In genomic region chr1:93620841-93621210, GRCh38 we compare ENCODE assay signal across 16 cellular contexts.
A peak's percentile ranks its signal among the peaks of the same experiment; 100 is the strongest.
DNase-seq lines count a peak whose midpoint lies in the region; ATAC-seq and TF ChIP-seq lines count a peak whose summit lies in the region.
"Had no signal": no experiment of that assay in that cellular context is flagged by ENCODE, and none has a peak within 500 bp of the region (broad histone marks: within the 10 kb centered on the region; RNA-seq: fewer than 3 reads in every experiment).

No MANE protein-coding gene starts in this region.

- CTCF ChIA-PET in SK-N-SH (lab: Yijun Ruan, JAX), result interaction anchor here (2.1 to 28.6 kb wide), 5 partner anchors 10 to 224 kb away, joined by 6 to 591 read pairs (median 19); partner anchors contain the start of gene FNBP1L

- H3K4me1 ChIP-seq in right atrium auricular region (peaks cover 0 to 67% of the 10 kb centered on the region in 2 donors), right cardiac atrium (ENCODE audit: control insufficient read depth, insufficient read depth, low read length) (peaks cover 34% of the 10 kb centered on the region), SK-N-SH (ENCODE audit: control insufficient read depth in 1 of 2, insufficient read depth in 2 of 2, low read depth in 1 of 2, low read length in 1 of 2) (peaks cover 77 to 84% of the 10 kb centered on the region in 2 experiments)

- H3K4me3 Mint-ChIP-seq in glutamatergic neuron (ENCODE audit: unreplicated experiment) (no peak overlapping the region), progenitor cell of endocrine pancreas (ENCODE audit: low read depth) (no peak overlapping the region)
- H3K4me3 Mint-ChIP-seq: activated CD8-positive, alpha-beta T cell treated with anti-CD3 and anti-CD28 coated beads, Interleukin-2, amount 10 ng/mL, durations not matched to agents 7 days and 5 days; stimulated activated naive CD8-positive, alpha-beta T cell treated with anti-CD3 and anti-CD28 coated beads, Interleukin-15, Interleukin-2, amounts not matched to agents 100 ng/mL and 50 ng/mL, for 24 hours had no signal

- peaks cover 78% of the 10 kb centered on the region for H3F3A ChIP-seq in SK-N-SH (replicated peaks; ENCODE audit: insufficient read depth)

- H3K4me1 Mint-ChIP-seq in glutamatergic neuron (ENCODE audit: low read depth, unreplicated experiment) (peaks cover 47% of the 10 kb centered on the region), progenitor cell of endocrine pancreas (ENCODE audit: low read depth) (peaks cover 40% of the 10 kb centered on the region)

- TF ChIP-seq CTCF in right atrium auricular region (IDR thresholded peaks at IDR 0.05) (no peak), SK-N-SH (IDR thresholded peaks at IDR 0.05) (0 out of 2 replicates have a peak, but pooled peaks have one; percentile 19), glutamatergic neuron (IDR thresholded peaks at IDR 0.05; ENCODE audit: partially characterized antibody, unreplicated experiment) (no peak), progenitor cell of endocrine pancreas (IDR thresholded peaks at IDR 0.05; ENCODE audit: unreplicated experiment) (no peak)

- peak; percentile 21 for DNase-seq in right atrium auricular region (ENCODE audit: low spot score)
- no peak for DNase-seq in right cardiac atrium
- DNase-seq in SK-N-SH, result no peak
- no peak for DNase-seq in glutamatergic neuron
- no peak for DNase-seq in progenitor cell of endocrine pancreas (ENCODE audit: low spot score, unreplicated experiment)
- no peak for DNase-seq in NCI-H524 (lab: John Stamatoyannopoulos, UW)
- no peak for DNase-seq in putamen (ENCODE audit: low spot score)
- DNase-seq: activated CD8-positive, alpha-beta T cell treated with anti-CD3 and anti-CD28 coated beads, Interleukin-2, amount 10 ng/mL, durations not matched to agents 7 days and 5 days; amniotic stem cell; BE2C; Kasumi-1; NCI-H187 treated with DMSO at 0.1 percent for 48 hours had no signal

- H3K9me3 Mint-ChIP-seq in glutamatergic neuron (ENCODE audit: unreplicated experiment) (peaks cover 6% of the 10 kb centered on the region), progenitor cell of endocrine pancreas (ENCODE audit: low read depth) (no peaks in the 10 kb centered on the region)
- H3K9me3 Mint-ChIP-seq: stimulated activated naive CD8-positive, alpha-beta T cell treated with anti-CD3 and anti-CD28 coated beads, Interleukin-15, Interleukin-2, amounts not matched to agents 100 ng/mL and 50 ng/mL, for 24 hours had no signal

- H3K4me2 ChIP-seq in SK-N-SH, result no peak overlapping the region

- 88% methylated on average over 4 of the region's 4 CpGs for WGBS in right cardiac atrium
- WGBS in SK-N-SH (ENCODE audit: low lambda C conversion rate), result 81% methylated on average over 4 of the region's 4 CpGs

- POLR2A ChIA-PET in SK-N-SH (lab: Yijun Ruan, JAX), result interaction anchor here (1.1 to 1.9 kb wide), 2 partner anchors 12 to 44 kb away, joined by 3 to 5 read pairs; no protein-coding TSS in a partner anchor

- ATAC-seq in right cardiac atrium (no peak), GM21360 (IDR thresholded peaks at IDR 0.05; ENCODE audit: unreplicated experiment) (no peak)
- ATAC-seq: activated CD8-positive, alpha-beta T cell treated with anti-CD3 and anti-CD28 coated beads, Interleukin-2, amount 10 ng/mL, durations not matched to agents 7 days and 5 days had no signal

- no peaks in the 10 kb centered on the region for H3K36me3 ChIP-seq in right atrium auricular region
- no peaks in the 10 kb centered on the region for H3K36me3 ChIP-seq in SK-N-SH (replicated peaks in 1 of 2; ENCODE audit: control insufficient read depth in 1 of 2, insufficient read depth in 2 of 2, low read length in 1 of 2)
- H3K36me3 ChIP-seq: BE2C had no signal

- H3K27ac ChIP-seq in right atrium auricular region (no peak overlapping the region), right cardiac atrium (ENCODE audit: low read length) (no peak overlapping the region), SK-N-SH (ENCODE audit: low read depth in 2 of 2, low read length in 1 of 2) (peak overlapping the region; percentile 82 to 98; a peak in 3 of 4 replicates)
- H3K27ac ChIP-seq: HL-60, SJSA1 had no signal

- peaks cover 16% of the 10 kb centered on the region; the same call in 1 of the 2 replicates for H4K20me1 ChIP-seq in SK-N-SH (ENCODE audit: insufficient read depth)

- H3K27me3 Mint-ChIP-seq in glutamatergic neuron (ENCODE audit: unreplicated experiment), result peaks cover 7% of the 10 kb centered on the region
- no peaks in the 10 kb centered on the region for H3K27me3 Mint-ChIP-seq in progenitor cell of endocrine pancreas
- H3K27me3 Mint-ChIP-seq: stimulated activated naive CD8-positive, alpha-beta T cell treated with anti-CD3 and anti-CD28 coated beads, Interleukin-15, Interleukin-2, amounts not matched to agents 100 ng/mL and 50 ng/mL, for 24 hours had no signal

- H3K36me3 Mint-ChIP-seq in glutamatergic neuron (ENCODE audit: unreplicated experiment), result no peaks in the 10 kb centered on the region
- no peaks in the 10 kb centered on the region for H3K36me3 Mint-ChIP-seq in progenitor cell of endocrine pancreas (ENCODE audit: insufficient read depth)

- H3K4me3 ChIP-seq in right atrium auricular region, result no peak overlapping the region
- H3K4me3 ChIP-seq in right cardiac atrium (ENCODE audit: low read length), result no peak overlapping the region
- no peak overlapping the region for H3K4me3 ChIP-seq in SK-N-SH (ENCODE audit: low read depth in 2 of 2, low read length in 1 of 2)
- H3K4me3 ChIP-seq: SJSA1 had no signal

- peaks cover 93% of the 10 kb centered on the region for H3K79me2 ChIP-seq in SK-N-SH (ENCODE audit: insufficient read depth)

- no peak overlapping the region for H3K9ac ChIP-seq in SK-N-SH

- H2AFZ ChIP-seq in SK-N-SH (ENCODE audit: low read depth), result no peak overlapping the region

- H3K27me3 ChIP-seq in right atrium auricular region (no peaks in the 10 kb centered on the region), right cardiac atrium (ENCODE audit: control insufficient read depth, insufficient read depth) (no peaks in the 10 kb centered on the region), SK-N-SH (ENCODE audit: insufficient read depth) (no peaks in the 10 kb centered on the region)
- H3K27me3 ChIP-seq: BE2C, SJSA1 had no signal

- no peak for TF ChIP-seq EP300 in SK-N-SH (IDR thresholded peaks at IDR 0.05; ENCODE audit: borderline replicate concordance in 1 of 2, low read depth in 1 of 2, low read length in 1 of 2)

- no peaks in the 10 kb centered on the region for H3K9me3 ChIP-seq in right atrium auricular region
- H3K9me3 ChIP-seq in right cardiac atrium (ENCODE audit: control insufficient read depth, low read length), result no peaks in the 10 kb centered on the region
- H3K9me3 ChIP-seq in SK-N-SH, result no peaks in the 10 kb centered on the region
- H3K9me3 ChIP-seq: BE2C, SJSA1 had no signal

- H3K27ac Mint-ChIP-seq in glutamatergic neuron (ENCODE audit: unreplicated experiment) (peak overlapping the region; percentile 34), progenitor cell of endocrine pancreas (no peak overlapping the region)
- H3K27ac Mint-ChIP-seq: activated CD8-positive, alpha-beta T cell treated with anti-CD3 and anti-CD28 coated beads, Interleukin-2, amount 10 ng/mL, durations not matched to agents 7 days and 5 days; stimulated activated naive CD8-positive, alpha-beta T cell treated with anti-CD3 and anti-CD28 coated beads, Interleukin-15, Interleukin-2, amounts not matched to agents 100 ng/mL and 50 ng/mL, for 24 hours had no signal

- no peak for TF ChIP-seq RAD21 in SK-N-SH (IDR thresholded peaks at IDR 0.05; ENCODE audit: low read length)

- no peaks in the 10 kb centered on the region for H3K9me2 ChIP-seq in SK-N-SH

- intact Hi-C loops in right cardiac atrium (cut with DNase I), result loop anchor here in 2 of 4 donors (10.0 kb wide), 2 partner anchors 176 to 224 kb away; partner anchors contain the start of gene FNBP1L (in 2 of the 2)

TF ChIP-seq in SK-N-SH, 30 proteins besides CTCF, POLR2A, EP300 and RAD21 (continues in another document):
- TF ChIP-seq SIN3A (IDR thresholded peaks at IDR 0.05; ENCODE audit: borderline replicate concordance, low read depth, low read length) (no peak), FOXM1 (IDR thresholded peaks at IDR 0.05; ENCODE audit: low read depth) (no peak), FOSL2 (IDR thresholded peaks at IDR 0.05; ENCODE audit: borderline replicate concordance, low read depth) (no peak; the same call in 1 of the 2 replicates), MAX (IDR thresholded peaks at IDR 0.05; ENCODE audit: low read depth) (no peak), NFIC (IDR thresholded peaks at IDR 0.05; ENCODE audit: borderline replicate concordance) (peak; percentile 48), TEAD4 (IDR thresholded peaks at IDR 0.05; ENCODE audit: borderline replicate concordance, insufficient read depth) (no peak), USF1 (IDR thresholded peaks at IDR 0.05; ENCODE audit: borderline replicate concordance, low read depth) (no peak), IRF3 (IDR thresholded peaks at IDR 0.05; ENCODE audit: low read depth, low read length) (no peak), TAF1 (IDR thresholded peaks at IDR 0.05; ENCODE audit: borderline replicate concordance, low read depth, low read length) (no peak), EZH2phosphoT487 (IDR thresholded peaks at IDR 0.05; ENCODE audit: borderline replicate concordance, low read depth) (no peak), RXRA (IDR thresholded peaks at IDR 0.05; ENCODE audit: borderline replicate concordance, low read depth) (peak; percentile 24; the same call in 1 of the 2 replicates), TCF12 (IDR thresholded peaks at IDR 0.05) (peak; percentile 67), POLR2AphosphoS5 (IDR thresholded peaks at IDR 0.05; ENCODE audit: low read depth, low read length) (no peak)

Comparison
In these comparisons a context has a peak if more than half of its experiments do, and no peak if none do; other contexts are left out.
1. H3K27ac ChIP-seq: peak in SK-N-SH (2 of 2); none in right atrium auricular region (0 of 2) and right cardiac atrium (single experiment).